ENCODE assay signal across 11 cellular contexts in genomic region chr9:107738789-107739188, GRCh38.
DNase-seq lines count a peak whose midpoint lies in the region; TF ChIP-seq lines count a peak whose summit lies in the region.
"Had no signal": no experiment of that assay in that cellular context is flagged by ENCODE, and none has a peak within 500 bp of the region (broad histone marks: within the 10 kb centered on the region; RNA-seq: fewer than 3 reads in every experiment).

No MANE protein-coding gene starts in this region.

- H3K4me3 ChIP-seq in AG04450 (ENCODE audit: low read depth, low read length) (no peak overlapping the region), Peyer's patch (no peak overlapping the region), esophagus squamous epithelium (no peak overlapping the region), osteoblast (ENCODE audit: insufficient read depth, low read length) (no peak overlapping the region)
- H3K4me3 ChIP-seq: BLaER1 had no signal

- peaks cover 0 to 14% (median 5%) of the 10 kb centered on the region in 4 donors for H3K4me1 ChIP-seq in Peyer's patch
- H3K4me1 ChIP-seq in esophagus squamous epithelium: peaks cover 30 to 91% (median 57%) of the 10 kb centered on the region in 3 donors
- peaks cover 52% of the 10 kb centered on the region for H3K4me1 ChIP-seq in osteoblast (ENCODE audit: insufficient read depth, low read length)
- H3K4me1 ChIP-seq: BLaER1 had no signal

- DNase-seq in AG04450 (ENCODE audit: low read depth, low spot score) (no peak), Peyer's patch (no peak), esophagus squamous epithelium (lab: John Stamatoyannopoulos, UW) (no peak), osteoblast (ENCODE audit: insufficient read length, low spot score, missing footprints) (peak; percentile 82), NCI-H1092 (lab: John Stamatoyannopoulos, UW) (no peak), HT-29 (ENCODE audit: low spot score) (no peak), DMS79 treated with DMSO at 0.1 percent for 48 hours (lab: John Stamatoyannopoulos, UW) (no peak)
- no peak for DNase-seq in stimulated activated naive CD4-positive, alpha-beta T cell treated with Interleukin-2 at 50 U/mL for 16 hours (lab: John Stamatoyannopoulos, UW)
- DNase-seq: naive B cell had no signal

- intact Hi-C loops in esophagus squamous epithelium (cut with DNase I): loop anchor here (10.0 kb wide), 1 partner anchor 244 kb away; no protein-coding TSS in a partner anchor

- H3K36me3 ChIP-seq in Peyer's patch: no peaks in the 10 kb centered on the region
- H3K36me3 ChIP-seq in esophagus squamous epithelium: no peaks in the 10 kb centered on the region
- no peaks in the 10 kb centered on the region for H3K36me3 ChIP-seq in osteoblast (ENCODE audit: insufficient read depth, low read length)
- H3K36me3 ChIP-seq: BLaER1 had no signal

- peak overlapping the region; percentile 66 for H3K4me2 ChIP-seq in osteoblast (ENCODE audit: insufficient read depth, low read length)
- H3K4me2 ChIP-seq: BLaER1 had no signal

- 59 to 71% methylated on average over 2 of the region's 2 CpGs for WGBS in esophagus squamous epithelium, 2 donors

- POLR2A ChIA-PET in AG04450 (lab: Yijun Ruan, JAX): interaction anchor here (1.0 kb wide), 1 partner anchor 12 kb away, joined by 4 read pairs; no protein-coding TSS in a partner anchor

- TF ChIP-seq CTCF in AG04450 (IDR thresholded peaks at IDR 0.05; ENCODE audit: low read depth, low read length) (no peak), Peyer's patch (IDR thresholded peaks at IDR 0.05) (no peak), esophagus squamous epithelium (IDR thresholded peaks at IDR 0.05) (no peak), osteoblast (IDR thresholded peaks at IDR 0.05; ENCODE audit: extremely low read depth, low read depth, low read length) (no peak)

- peak overlapping the region; percentile 75 for H2AFZ ChIP-seq in osteoblast (ENCODE audit: low read length)

- TF ChIP-seq POLR2A in Peyer's patch (IDR thresholded peaks at IDR 0.05): no peak
- no peak for TF ChIP-seq POLR2A in esophagus squamous epithelium (IDR thresholded peaks at IDR 0.05)

- H3K27ac ChIP-seq in AG04450 (ENCODE audit: low read depth, low read length) (peak overlapping the region; percentile 92), Peyer's patch (peak overlapping the region; percentile 7 to 50 (median 34)), esophagus squamous epithelium (peak overlapping the region; percentile 82 to 94 (median 84)), osteoblast (ENCODE audit: low read depth, low read length) (peak overlapping the region; percentile 100)
- H3K27ac ChIP-seq: BLaER1, HL-60 had no signal

- CTCF ChIA-PET in AG04450 (lab: Charles Lee): no interaction called here

- no peaks in the 10 kb centered on the region for H4K20me1 ChIP-seq in osteoblast (ENCODE audit: insufficient read depth, low read length)
- H4K20me1 ChIP-seq: BLaER1 had no signal

- H3K9me3 ChIP-seq in AG04450 (ENCODE audit: control insufficient read depth, insufficient read depth, low read length) (no peaks in the 10 kb centered on the region; the same call in 1 of the 2 replicates), Peyer's patch (no peaks in the 10 kb centered on the region), esophagus squamous epithelium (no peaks in the 10 kb centered on the region), osteoblast (ENCODE audit: low read depth, low read length) (no peaks in the 10 kb centered on the region)
- H3K9me3 ChIP-seq: BLaER1 had no signal

- H3K79me2 ChIP-seq in osteoblast (ENCODE audit: insufficient read depth, low read length): no peaks in the 10 kb centered on the region

- H3K27me3 ChIP-seq in AG04450 (ENCODE audit: control insufficient read depth, insufficient read depth, low read length) (no peaks in the 10 kb centered on the region), Peyer's patch (no peaks in the 10 kb centered on the region), esophagus squamous epithelium (no peaks in the 10 kb centered on the region), osteoblast (ENCODE audit: insufficient read depth, low read length) (no peaks in the 10 kb centered on the region)
- H3K27me3 ChIP-seq: BLaER1 had no signal

Comparison
In these comparisons a context has a peak if more than half of its experiments do, and no peak if none do; other contexts are left out.
1. H3K27ac ChIP-seq: peak in every context shown above with its lines; median percentile 100 in osteoblast; 92 in AG04450; 84 in esophagus squamous epithelium; 34 in Peyer's patch.